Comparison of ENCODE assay signal across 1 cellular context in genomic region chr4:137905930-137906329, GRCh38.
TF ChIP-seq lines count a peak whose summit lies in the region.

No MANE protein-coding gene starts in this region.

TF ChIP-seq in K562, 482 proteins besides CTCF, POLR2A, EP300 and RAD21 (continued from another document):
- TF ChIP-seq, protein P1, sequence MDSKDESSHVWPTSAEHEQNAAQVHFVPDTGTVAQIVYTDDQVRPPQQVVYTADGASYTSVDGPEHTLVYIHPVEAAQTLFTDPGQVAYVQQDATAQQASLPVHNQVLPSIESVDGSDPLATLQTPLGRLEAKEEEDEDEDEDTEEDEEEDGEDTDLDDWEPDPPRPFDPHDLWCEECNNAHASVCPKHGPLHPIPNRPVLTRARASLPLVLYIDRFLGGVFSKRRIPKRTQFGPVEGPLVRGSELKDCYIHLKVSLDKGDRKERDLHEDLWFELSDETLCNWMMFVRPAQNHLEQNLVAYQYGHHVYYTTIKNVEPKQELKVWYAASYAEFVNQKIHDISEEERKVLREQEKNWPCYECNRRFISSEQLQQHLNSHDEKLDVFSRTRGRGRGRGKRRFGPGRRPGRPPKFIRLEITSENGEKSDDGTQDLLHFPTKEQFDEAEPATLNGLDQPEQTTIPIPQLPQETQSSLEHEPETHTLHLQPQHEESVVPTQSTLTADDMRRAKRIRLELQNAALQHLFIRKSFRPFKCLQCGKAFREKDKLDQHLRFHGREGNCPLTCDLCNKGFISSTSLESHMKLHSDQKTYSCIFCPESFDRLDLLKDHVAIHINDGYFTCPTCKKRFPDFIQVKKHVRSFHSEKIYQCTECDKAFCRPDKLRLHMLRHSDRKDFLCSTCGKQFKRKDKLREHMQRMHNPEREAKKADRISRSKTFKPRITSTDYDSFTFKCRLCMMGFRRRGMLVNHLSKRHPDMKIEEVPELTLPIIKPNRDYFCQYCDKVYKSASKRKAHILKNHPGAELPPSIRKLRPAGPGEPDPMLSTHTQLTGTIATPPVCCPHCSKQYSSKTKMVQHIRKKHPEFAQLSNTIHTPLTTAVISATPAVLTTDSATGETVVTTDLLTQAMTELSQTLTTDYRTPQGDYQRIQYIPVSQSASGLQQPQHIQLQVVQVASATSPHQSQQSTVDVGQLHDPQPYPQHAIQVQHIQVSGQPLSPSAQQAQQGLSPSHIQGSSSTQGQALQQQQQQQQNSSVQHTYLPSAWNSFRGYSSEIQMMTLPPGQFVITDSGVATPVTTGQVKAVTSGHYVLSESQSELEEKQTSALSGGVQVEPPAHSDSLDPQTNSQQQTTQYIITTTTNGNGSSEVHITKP (IDR thresholded peaks at IDR 0.05; ENCODE audit: partially characterized antibody) = no peak
- TF ChIP-seq FOSL1 (tag; conservative IDR thresholded peaks at IDR 0.05) (peak; percentile 52; the same call in 1 of the 2 replicates), TRIM25 (IDR thresholded peaks at IDR 0.05; ENCODE audit: borderline replicate concordance) (no peak), SRSF1 (IDR thresholded peaks at IDR 0.05; ENCODE audit: low read depth, low read length) (no peak), ZBTB5 (IDR thresholded peaks at IDR 0.05) (peak; percentile 81; the same call in 1 of the 2 replicates), XRCC4 (IDR thresholded peaks at IDR 0.05; ENCODE audit: extremely low read depth, insufficient read depth, insufficient read length) (no peak), SETDB1 (IDR thresholded peaks at IDR 0.05; ENCODE audit: low read length) (no peak), ILK (tag; IDR thresholded peaks at IDR 0.05; ENCODE audit: borderline replicate concordance, low read depth) (no peak)
- TF ChIP-seq, protein P2, sequence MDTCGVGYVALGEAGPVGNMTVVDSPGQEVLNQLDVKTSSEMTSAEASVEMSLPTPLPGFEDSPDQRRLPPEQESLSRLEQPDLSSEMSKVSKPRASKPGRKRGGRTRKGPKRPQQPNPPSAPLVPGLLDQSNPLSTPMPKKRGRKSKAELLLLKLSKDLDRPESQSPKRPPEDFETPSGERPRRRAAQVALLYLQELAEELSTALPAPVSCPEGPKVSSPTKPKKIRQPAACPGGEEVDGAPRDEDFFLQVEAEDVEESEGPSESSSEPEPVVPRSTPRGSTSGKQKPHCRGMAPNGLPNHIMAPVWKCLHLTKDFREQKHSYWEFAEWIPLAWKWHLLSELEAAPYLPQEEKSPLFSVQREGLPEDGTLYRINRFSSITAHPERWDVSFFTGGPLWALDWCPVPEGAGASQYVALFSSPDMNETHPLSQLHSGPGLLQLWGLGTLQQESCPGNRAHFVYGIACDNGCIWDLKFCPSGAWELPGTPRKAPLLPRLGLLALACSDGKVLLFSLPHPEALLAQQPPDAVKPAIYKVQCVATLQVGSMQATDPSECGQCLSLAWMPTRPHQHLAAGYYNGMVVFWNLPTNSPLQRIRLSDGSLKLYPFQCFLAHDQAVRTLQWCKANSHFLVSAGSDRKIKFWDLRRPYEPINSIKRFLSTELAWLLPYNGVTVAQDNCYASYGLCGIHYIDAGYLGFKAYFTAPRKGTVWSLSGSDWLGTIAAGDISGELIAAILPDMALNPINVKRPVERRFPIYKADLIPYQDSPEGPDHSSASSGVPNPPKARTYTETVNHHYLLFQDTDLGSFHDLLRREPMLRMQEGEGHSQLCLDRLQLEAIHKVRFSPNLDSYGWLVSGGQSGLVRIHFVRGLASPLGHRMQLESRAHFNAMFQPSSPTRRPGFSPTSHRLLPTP (IDR thresholded peaks at IDR 0.05; ENCODE audit: borderline replicate concordance, extremely low read depth, insufficient read length) = no peak
